Comparison of ENCODE assay signal across 8 cellular contexts in the genomic region with DNA sequence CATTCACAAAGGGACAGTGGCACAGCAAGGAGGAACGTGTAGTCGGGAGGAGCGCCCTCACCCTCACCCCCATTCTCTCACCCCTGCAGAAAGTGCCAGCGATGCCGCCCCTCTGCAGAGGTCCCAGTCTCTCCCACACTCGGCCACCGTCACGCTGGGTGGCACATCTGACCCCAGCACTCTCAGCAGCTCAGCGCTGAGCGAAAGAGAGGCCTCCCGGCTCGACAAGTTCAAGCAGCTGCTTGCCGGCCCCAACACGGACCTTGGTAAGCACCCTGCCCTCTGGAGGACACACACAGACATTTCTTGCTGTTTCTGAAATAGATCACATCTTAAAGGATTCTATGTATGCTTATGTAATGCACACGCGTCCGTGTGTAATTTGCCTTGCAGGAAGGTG. TPM values are rescaled to one million over a fixed set of nuclear protein-coding genes. Genes with fewer than 3 reads are reported as not detected.
DNase-seq lines count a peak whose midpoint lies in the region; ATAC-seq, FAIRE-seq and TF ChIP-seq lines count a peak whose summit lies in the region.

No MANE protein-coding gene starts in this region.

- H3K4me1 Mint-ChIP-seq in CD8-positive, alpha-beta T cell (ENCODE audit: low read depth), result peaks cover 25% of the 10 kb centered on the region
- peaks cover 19 to 27% (median 25%) of the 10 kb centered on the region in 3 donors for H3K4me1 Mint-ChIP-seq in IgD-negative memory B cell
- peaks cover 16 to 20% of the 10 kb centered on the region in 2 donors for H3K4me1 Mint-ChIP-seq in effector memory CD8-positive, alpha-beta T cell (ENCODE audit: low read depth in 2 of 2)

- H4K20me1 ChIP-seq in GM12878 (ENCODE audit: control insufficient read depth, insufficient read depth) (no peaks in the 10 kb centered on the region), HepG2 (ENCODE audit: insufficient read depth, low read length) (no peaks in the 10 kb centered on the region)

- no peak overlapping the region for H3K4me3 Mint-ChIP-seq in CD8-positive, alpha-beta T cell
- no peak overlapping the region for H3K4me3 Mint-ChIP-seq in IgD-negative memory B cell
- H3K4me3 Mint-ChIP-seq in effector memory CD8-positive, alpha-beta T cell, result no peak overlapping the region

- H3K9me3 ChIP-seq in CD8-positive, alpha-beta T cell (ENCODE audit: low read length), result no peaks in the 10 kb centered on the region
- no peaks in the 10 kb centered on the region for H3K9me3 ChIP-seq in GM12878 (replicated peaks; ENCODE audit: control insufficient read depth, insufficient read depth, low read length)
- H3K9me3 ChIP-seq in HepG2 (ENCODE audit: low read length), result no peaks in the 10 kb centered on the region

- no peak for TF ChIP-seq CTCF in CD8-positive, alpha-beta T cell (IDR thresholded peaks at IDR 0.05)
- peak in 2 of 3 experiments; percentile 16 to 25; a peak in 3 of 6 replicates for TF ChIP-seq CTCF in GM12878 (IDR thresholded peaks at IDR 0.05 in 2 of 3, conservative IDR thresholded peaks at IDR 0.05 in 1 of 3; ENCODE audit: control insufficient read depth in 2 of 3, extremely low read depth in 1 of 3, insufficient read depth in 1 of 3, low read depth in 3 of 3, low read length in 3 of 3)
- TF ChIP-seq CTCF in HepG2 (CRISPR knock-in tag; IDR thresholded peaks at IDR 0.05), result no peak

- no peak for ATAC-seq in CD8-positive, alpha-beta T cell
- ATAC-seq in GM12878, result peak; percentile 44; the same call in 1 of the 3 replicates
- ATAC-seq in HepG2, result no peak
- ATAC-seq in GM18505 (IDR thresholded peaks at IDR 0.05; ENCODE audit: unreplicated experiment), result no peak
- ATAC-seq in effector memory CD8-positive, alpha-beta T cell (replicated peaks), result no peak

- RAD21 ChIA-PET in GM12878 (lab: Charles Lee; ENCODE audit: unreplicated experiment), result interaction anchor here (0.6 kb wide), 1 partner anchor 39 kb away, joined by 3 read pairs; no protein-coding TSS in a partner anchor

- WGBS in GM12878 (ENCODE audit: insufficient coverage, insufficient replicate concordance, low lambda C conversion rate, missing lambda C conversion rate), result 76% methylated on average over 17 of the region's 17 CpGs
- 84% methylated on average over 13 of the region's 17 CpGs for WGBS in HepG2 (ENCODE audit: low lambda C conversion rate)

- H3K4me2 ChIP-seq in GM12878 (ENCODE audit: control insufficient read depth, insufficient read depth) (no peak overlapping the region), HepG2 (ENCODE audit: low read depth, low read length) (no peak overlapping the region)

- no peak for TF ChIP-seq POLR2A in GM12878 (IDR thresholded peaks at IDR 0.05; ENCODE audit: low read depth, low read length)
- TF ChIP-seq POLR2A in HepG2 (IDR thresholded peaks at IDR 0.05; ENCODE audit: insufficient read depth in 1 of 2, low read depth in 2 of 2, low read length in 2 of 2), result no peak
- no peak for TF ChIP-seq POLR2A in GM18505 (IDR thresholded peaks at IDR 0.05; ENCODE audit: borderline replicate concordance, extremely low read depth, insufficient read depth, insufficient read length)

- no peaks in the 10 kb centered on the region for H3K9me3 Mint-ChIP-seq in CD8-positive, alpha-beta T cell
- no peaks in the 10 kb centered on the region for H3K9me3 Mint-ChIP-seq in IgD-negative memory B cell
- H3K9me3 Mint-ChIP-seq in effector memory CD8-positive, alpha-beta T cell, result no peaks in the 10 kb centered on the region

- peaks cover 4% of the 10 kb centered on the region for H3K4me1 ChIP-seq in CD8-positive, alpha-beta T cell (ENCODE audit: insufficient read depth, low read length)
- H3K4me1 ChIP-seq in GM12878 (ENCODE audit: control insufficient read depth, insufficient read depth, low read length) (no peaks in the 10 kb centered on the region), HepG2 (ENCODE audit: insufficient read depth, low read length) (peaks cover 44% of the 10 kb centered on the region)

- TF ChIP-seq RAD21 in GM12878 (IDR thresholded peaks at IDR 0.05; ENCODE audit: insufficient read depth, low read depth, low read length) (0 out of 2 replicates have a peak, but pooled peaks have one; percentile 20), HepG2 (CRISPR knock-in tag; IDR thresholded peaks at IDR 0.05) (no peak)

- no peak overlapping the region for H3K4me3 ChIP-seq in CD8-positive, alpha-beta T cell (ENCODE audit: low read depth, low read length)
- H3K4me3 ChIP-seq in GM12878, result no peak overlapping the region
- H3K4me3 ChIP-seq in HepG2 (replicated peaks in 1 of 3; ENCODE audit: insufficient read depth in 1 of 3, low read depth in 2 of 3, low read length in 3 of 3), result no peak overlapping the region

- peaks cover 37% of the 10 kb centered on the region for H3K36me3 ChIP-seq in CD8-positive, alpha-beta T cell (ENCODE audit: insufficient read depth, low read length)
- H3K36me3 ChIP-seq in GM12878 (ENCODE audit: control insufficient read depth in 2 of 2, insufficient read depth in 2 of 2, low read length in 1 of 2) (peaks cover 57 to 62% of the 10 kb centered on the region in 2 experiments), HepG2 (replicated peaks in 1 of 2; ENCODE audit: control insufficient read depth in 1 of 2, insufficient read depth in 2 of 2, low read length in 2 of 2) (peaks cover 42 to 54% of the 10 kb centered on the region in 2 experiments)

- H3K27ac ChIP-seq in CD8-positive, alpha-beta T cell (ENCODE audit: low read depth, low read length), result no peak overlapping the region
- H3K27ac ChIP-seq in GM12878 (ENCODE audit: control insufficient read depth, insufficient read depth) (no peak overlapping the region), HepG2 (ENCODE audit: extremely low read length, insufficient read depth, low read length) (peak overlapping the region; percentile 56)

- BruUV-seq in GM12878 (replicated peaks; lab: Mats Ljungman, UMichigan), result no TSS peak
- BruUV-seq in HepG2 (replicated peaks; lab: Mats Ljungman, UMichigan), result no TSS peak

- FAIRE-seq in GM12878 (lab: Jason Lieb, UNC) (no peak), HepG2 (lab: Jason Lieb, UNC) (no peak)

- SMC1A ChIA-PET in GM12878 (lab: Charles Lee; ENCODE audit: uncharacterized antibody, unreplicated experiment), result interaction anchor here (2.1 to 3.4 kb wide), 2 partner anchors 24 to 39 kb away, joined by 4 to 16 read pairs; no protein-coding TSS in a partner anchor

- H3K9ac ChIP-seq in GM12878 (ENCODE audit: control insufficient read depth, insufficient read depth, low read length), result no peak overlapping the region
- no peak overlapping the region for H3K9ac ChIP-seq in HepG2 (ENCODE audit: insufficient read depth, low read depth, low read length)

- CTCF ChIA-PET in CD8-positive, alpha-beta T cell (lab: Charles Lee), result interaction anchor here (1.0 to 3.4 kb wide), 3 partner anchors 10 to 48 kb away, joined by 3 to 22 read pairs (median 9); no protein-coding TSS in a partner anchor
- CTCF ChIA-PET in GM12878 (lab: Yijun Ruan, JAX) (interaction anchor here (0.9 to 1.0 kb wide), 2 partner anchors 22 to 233 kb away, joined by 3 to 4 read pairs; no protein-coding TSS in a partner anchor), HepG2 (lab: Yijun Ruan, JAX; ENCODE audit: low intra/inter-chr PET ratio, low total read pairs) (interaction anchor here (1.7 kb wide), 1 partner anchor 39 kb away, joined by 5 read pairs; no protein-coding TSS in a partner anchor)

- POLR2A ChIA-PET in CD8-positive, alpha-beta T cell (lab: Charles Lee), result no interaction called here
- POLR2A ChIA-PET in GM12878 (lab: Charles Lee), result no interaction called here
- POLR2A ChIA-PET in HepG2 (lab: Yijun Ruan, JAX), result no interaction called here

- H3K36me3 Mint-ChIP-seq in CD8-positive, alpha-beta T cell, result peaks cover 83% of the 10 kb centered on the region
- peaks cover 9% of the 10 kb centered on the region for H3K36me3 Mint-ChIP-seq in IgD-negative memory B cell
- H3K36me3 Mint-ChIP-seq in effector memory CD8-positive, alpha-beta T cell (ENCODE audit: insufficient read depth), result peaks cover 21% of the 10 kb centered on the region

- no peak for DNase-seq in CD8-positive, alpha-beta T cell
- DNase-seq in GM12878 (ENCODE audit: low read depth, low spot score) (no peak), HepG2 (ENCODE audit: low spot score) (peak; percentile 12), NCI-H128 (lab: John Stamatoyannopoulos, UW; ENCODE audit: unreplicated experiment) (no peak), pons (ENCODE audit: low spot score) (no peak)
- no peak for DNase-seq in effector memory CD8-positive, alpha-beta T cell

- in situ Hi-C loops in GM12878 (cut with MboI), result no loop called here
- in situ Hi-C loops in HepG2 (cut with HindIII; ENCODE audit: extremely low pct_ligation_motif_present, low pct_unique_long_range_greater_than_20kb), result no loop called here

- intact Hi-C loops in CD8-positive, alpha-beta T cell (cut with DNase I, micrococcal nuclease), result no loop called here
- intact Hi-C loops in GM12878 (cut with micrococcal nuclease; ENCODE audit: unreplicated experiment), result no loop called here
- intact Hi-C loops in HepG2 (cut with micrococcal nuclease; ENCODE audit: unreplicated experiment), result loop anchor here (5.0 kb wide), 1 partner anchor 140 kb away; no protein-coding TSS in a partner anchor

- H3K27ac Mint-ChIP-seq in CD8-positive, alpha-beta T cell, result peak overlapping the region; percentile 72
- H3K27ac Mint-ChIP-seq in IgD-negative memory B cell, result peak overlapping the region in 2 of 3 donors; percentile 71 to 83
- peak overlapping the region in 1 of 2 donors; percentile 83 for H3K27ac Mint-ChIP-seq in effector memory CD8-positive, alpha-beta T cell

- H3K79me2 ChIP-seq in GM12878 (ENCODE audit: control insufficient read depth, insufficient read depth, low read length) (peaks cover 2% of the 10 kb centered on the region), HepG2 (ENCODE audit: insufficient read depth, low read length) (peaks cover 1% of the 10 kb centered on the region)

- TF ChIP-seq EP300 in GM12878 (IDR thresholded peaks at IDR 0.05; ENCODE audit: borderline replicate concordance in 1 of 2, control insufficient read depth in 1 of 2, low read depth in 2 of 2, low read length in 2 of 2) (no peak), HepG2 (IDR thresholded peaks at IDR 0.05; ENCODE audit: low read depth in 2 of 2, low read length in 2 of 2) (no peak), HepG2 (CRISPR knock-in tag; IDR thresholded peaks at IDR 0.05; ENCODE audit: borderline replicate concordance) (no peak)

- no peaks in the 10 kb centered on the region for H3K27me3 Mint-ChIP-seq in CD8-positive, alpha-beta T cell (ENCODE audit: low read depth)
- H3K27me3 Mint-ChIP-seq in IgD-negative memory B cell, result no peaks in the 10 kb centered on the region
- H3K27me3 Mint-ChIP-seq in effector memory CD8-positive, alpha-beta T cell, result no peaks in the 10 kb centered on the region

- no peaks in the 10 kb centered on the region for H3K27me3 ChIP-seq in CD8-positive, alpha-beta T cell (ENCODE audit: insufficient read depth, low read length)
- H3K27me3 ChIP-seq in GM12878 (replicated peaks in 1 of 2; ENCODE audit: control insufficient read depth in 2 of 2, insufficient read depth in 2 of 2, low read length in 1 of 2), result no peaks in the 10 kb centered on the region
- no peaks in the 10 kb centered on the region for H3K27me3 ChIP-seq in HepG2 (ENCODE audit: control insufficient read depth in 1 of 2, insufficient read depth in 2 of 2, low read length in 2 of 2)

- H2AFZ ChIP-seq in GM12878 (ENCODE audit: control insufficient read depth, low read depth, low read length), result no peak overlapping the region
- H2AFZ ChIP-seq in HepG2 (ENCODE audit: low read length), result no peak overlapping the region

RNA-seq across cellular contexts. Expression of gene TBC1D22A, which starts 34.9 kb away (rescaled TPM):
- 10 to 100 TPM; 21.8 to 27.4 TPM for total RNA-seq in CD8-positive, alpha-beta T cell
- 64.3 TPM for polyA plus RNA-seq in IgD-negative memory B cell
- 103 and 120 TPM in 2 replicates for total RNA-seq in GM12878 (2013; cell fraction: nucleolus; rRNA removed)
- total RNA-seq in GM12878 (2014; rRNA removed), result 25.2 and 27.7 TPM in 2 replicates
- total RNA-seq in GM12878 (2014; rRNA removed; fragmentation: Illumina TruSeq; extraction: Trizol), result 9.8 and 9.9 TPM in 2 replicates
- 44.7 and 45.5 TPM in 2 replicates for total RNA-seq in GM12878 (2021)
- 16.4 TPM for polyA plus RNA-seq in GM12878 (2011; ENCODE audit: low read depth)
- 30.9 and 41.8 TPM in 2 replicates for polyA plus RNA-seq in GM12878 (2011; rRNA removed)
- 45.0 and 49.5 TPM in 2 replicates for polyA plus RNA-seq in GM12878 (2011; cell fraction: cytosol; rRNA removed)
- polyA plus RNA-seq in GM12878 (2011; cell fraction: nucleus; rRNA removed), result 43.1 and 44.1 TPM in 2 replicates
- polyA plus RNA-seq in GM12878 (2012), result 44.7 and 50.1 TPM in 2 replicates
- 18.6 and 24.1 TPM in 2 replicates for polyA plus RNA-seq in GM12878 (2014; fragmentation: Illumina TruSeq; extraction: Trizol)
- polyA plus RNA-seq in GM12878 (2014; fragmentation: Nextera tagmentation; extraction: Ambion mirVana), result 1 to 10 TPM in 1 of 2 experiments, under 1 TPM in 1; 0.63 to 2.6 TPM
- polyA plus RNA-seq in GM12878 (2014; rRNA removed), result 30.9 and 35.2 TPM in 2 replicates
- 10 to 100 TPM; 27.0 to 32.9 TPM for polyA plus RNA-seq in GM12878 (2016; fragmentation: Nextera tagmentation; extraction: Ambion mirVana)
- polyA minus RNA-seq in GM12878 (2011; rRNA and poly(A)+ RNA removed), result 39.3 and 47.8 TPM in 2 replicates
- polyA minus RNA-seq in GM12878 (2011; cell fraction: cytosol; rRNA and poly(A)+ RNA removed), result 18.0 and 23.3 TPM in 2 replicates
- polyA minus RNA-seq in GM12878 (2011; cell fraction: nucleus; rRNA and poly(A)+ RNA removed), result 34.8 and 46.1 TPM in 2 replicates
- total RNA-seq in HepG2 (2016; rRNA removed; fragmentation: Illumina TruSeq; extraction: Trizol), result 17.3 and 17.6 TPM in 2 replicates
- 13.6 and 13.8 TPM in 2 replicates for total RNA-seq in HepG2 (2016; cell fraction: cytosol; rRNA removed; fragmentation: Illumina TruSeq; extraction: Trizol; ENCODE audit: low read depth)
- 14.5 and 18.0 TPM in 2 replicates for total RNA-seq in HepG2 (2016; cell fraction: insoluble cytoplasmic fraction; rRNA removed; fragmentation: Illumina TruSeq; extraction: Trizol)
- total RNA-seq in HepG2 (2016; cell fraction: membrane; rRNA removed; fragmentation: Illumina TruSeq; extraction: Trizol), result 15.2 and 19.7 TPM in 2 replicates
- 11.0 and 13.2 TPM in 2 replicates for total RNA-seq in HepG2 (2016; cell fraction: nucleus; rRNA removed; fragmentation: Illumina TruSeq; extraction: Trizol)
- 17.5 and 18.0 TPM in 2 replicates for polyA plus RNA-seq in HepG2 (2011; rRNA removed)
- 16.4 and 18.2 TPM in 2 replicates for polyA plus RNA-seq in HepG2 (2011; cell fraction: cytosol; rRNA removed)
- polyA plus RNA-seq in HepG2 (2011; cell fraction: nucleus; rRNA removed), result 14.2 and 18.7 TPM in 2 replicates
- 12.4 and 15.2 TPM in 2 replicates for polyA plus RNA-seq in HepG2 (2012)
- polyA plus RNA-seq in HepG2 (2016; cell fraction: cytosol; fragmentation: Illumina TruSeq; extraction: Trizol; ENCODE audit: low read depth), result 7.7 and 9.5 TPM in 2 replicates
- polyA plus RNA-seq in HepG2 (2016; cell fraction: insoluble cytoplasmic fraction; fragmentation: Illumina TruSeq; extraction: Trizol; ENCODE audit: low read depth), result 17.3 and 21.6 TPM in 2 replicates
- polyA plus RNA-seq in HepG2 (2016; cell fraction: membrane; fragmentation: Illumina TruSeq; extraction: Trizol; ENCODE audit: low read depth), result 14.3 and 16.8 TPM in 2 replicates
- polyA plus RNA-seq in HepG2 (2016; cell fraction: nucleus; fragmentation: Illumina TruSeq; extraction: Trizol; ENCODE audit: insufficient read depth, low read depth), result 13.4 and 13.5 TPM in 2 replicates
- 14.2 and 23.5 TPM in 2 replicates for polyA minus RNA-seq in HepG2 (2011; rRNA and poly(A)+ RNA removed; ENCODE audit: low replicate concordance)
- polyA minus RNA-seq in HepG2 (2011; cell fraction: cytosol; rRNA and poly(A)+ RNA removed), result 11.9 and 12.0 TPM in 2 replicates
- 21.5 and 22.0 TPM in 2 replicates for polyA minus RNA-seq in HepG2 (2011; cell fraction: nucleus; rRNA and poly(A)+ RNA removed)

RNA-seq across cellular contexts. Expression of gene CERK, which starts 59.3 kb away (rescaled TPM):
- 10 to 100 TPM; 93.5 to 95.0 TPM for total RNA-seq in CD8-positive, alpha-beta T cell
- polyA plus RNA-seq in IgD-negative memory B cell (11.7 TPM), GM12878 (2011; rRNA removed) (25.3 and 27.8 TPM in 2 replicates), GM12878 (2014; fragmentation: Illumina TruSeq; extraction: Trizol) (15.3 and 26.8 TPM in 2 replicates), GM12878 (2014; fragmentation: Nextera tagmentation; extraction: Ambion mirVana) (1 to 10 TPM; 4.0 to 5.8 TPM), GM12878 (2014; rRNA removed) (39.8 and 46.9 TPM in 2 replicates), GM12878 (2016; fragmentation: Nextera tagmentation; extraction: Ambion mirVana) (10 to 100 TPM; 26.9 to 35.6 TPM), HepG2 (2011; rRNA removed) (41.9 and 49.5 TPM in 2 replicates)
- total RNA-seq in GM12878 (2013; cell fraction: nucleolus; rRNA removed), result 35.5 and 35.9 TPM in 2 replicates
- total RNA-seq in GM12878 (2014; rRNA removed) (40.3 and 40.6 TPM in 2 replicates), GM12878 (2014; rRNA removed; fragmentation: Illumina TruSeq; extraction: Trizol) (30.8 and 32.6 TPM in 2 replicates), GM12878 (2021) (41.1 and 42.0 TPM in 2 replicates), HepG2 (2016; rRNA removed; fragmentation: Illumina TruSeq; extraction: Trizol) (40.3 and 41.8 TPM in 2 replicates)
- 11.5 TPM for polyA plus RNA-seq in GM12878 (2011; ENCODE audit: low read depth)
- polyA plus RNA-seq in GM12878 (2011; cell fraction: cytosol; rRNA removed), result 28.7 and 34.2 TPM in 2 replicates
- 14.9 and 21.7 TPM in 2 replicates for polyA plus RNA-seq in GM12878 (2011; cell fraction: nucleus; rRNA removed)
- polyA plus RNA-seq in GM12878 (2012), result 18.6 and 19.3 TPM in 2 replicates
- 37.7 and 40.8 TPM in 2 replicates for polyA minus RNA-seq in GM12878 (2011; rRNA and poly(A)+ RNA removed)
- 13.1 and 15.7 TPM in 2 replicates for polyA minus RNA-seq in GM12878 (2011; cell fraction: cytosol; rRNA and poly(A)+ RNA removed)
- 10.8 and 24.0 TPM in 2 replicates for polyA minus RNA-seq in GM12878 (2011; cell fraction: nucleus; rRNA and poly(A)+ RNA removed)
- 33.8 and 34.8 TPM in 2 replicates for total RNA-seq in HepG2 (2016; cell fraction: cytosol; rRNA removed; fragmentation: Illumina TruSeq; extraction: Trizol; ENCODE audit: low read depth)
- total RNA-seq in HepG2 (2016; cell fraction: insoluble cytoplasmic fraction; rRNA removed; fragmentation: Illumina TruSeq; extraction: Trizol), result 36.2 and 38.6 TPM in 2 replicates
- 63.0 and 65.4 TPM in 2 replicates for total RNA-seq in HepG2 (2016; cell fraction: membrane; rRNA removed; fragmentation: Illumina TruSeq; extraction: Trizol)
- total RNA-seq in HepG2 (2016; cell fraction: nucleus; rRNA removed; fragmentation: Illumina TruSeq; extraction: Trizol), result 26.0 and 34.7 TPM in 2 replicates
- 38.6 and 42.2 TPM in 2 replicates for polyA plus RNA-seq in HepG2 (2011; cell fraction: cytosol; rRNA removed)
- 42.7 and 45.1 TPM in 2 replicates for polyA plus RNA-seq in HepG2 (2011; cell fraction: nucleus; rRNA removed)
- polyA plus RNA-seq in HepG2 (2012), result 38.6 and 44.4 TPM in 2 replicates
- polyA plus RNA-seq in HepG2 (2016; cell fraction: cytosol; fragmentation: Illumina TruSeq; extraction: Trizol; ENCODE audit: low read depth), result 31.4 and 34.6 TPM in 2 replicates
- polyA plus RNA-seq in HepG2 (2016; cell fraction: insoluble cytoplasmic fraction; fragmentation: Illumina TruSeq; extraction: Trizol; ENCODE audit: low read depth), result 32.4 and 37.2 TPM in 2 replicates
- 47.9 and 48.5 TPM in 2 replicates for polyA plus RNA-seq in HepG2 (2016; cell fraction: membrane; fragmentation: Illumina TruSeq; extraction: Trizol; ENCODE audit: low read depth)
- polyA plus RNA-seq in HepG2 (2016; cell fraction: nucleus; fragmentation: Illumina TruSeq; extraction: Trizol; ENCODE audit: insufficient read depth, low read depth), result 42.2 and 46.3 TPM in 2 replicates
- polyA minus RNA-seq in HepG2 (2011; rRNA and poly(A)+ RNA removed; ENCODE audit: low replicate concordance), result 29.1 and 59.9 TPM in 2 replicates
- 26.6 and 33.8 TPM in 2 replicates for polyA minus RNA-seq in HepG2 (2011; cell fraction: cytosol; rRNA and poly(A)+ RNA removed)
- 39.4 and 41.5 TPM in 2 replicates for polyA minus RNA-seq in HepG2 (2011; cell fraction: nucleus; rRNA and poly(A)+ RNA removed)

Comparison
In these comparisons a context has a peak if more than half of its experiments do, and no peak if none do; other contexts are left out.
1. CTCF ChIP-seq: peak in GM12878 (2 of 3); none in CD8-positive, alpha-beta T cell (single experiment) and HepG2 (single experiment).